8 cellular contexts compared by ENCODE assay signal in the genomic region with DNA sequence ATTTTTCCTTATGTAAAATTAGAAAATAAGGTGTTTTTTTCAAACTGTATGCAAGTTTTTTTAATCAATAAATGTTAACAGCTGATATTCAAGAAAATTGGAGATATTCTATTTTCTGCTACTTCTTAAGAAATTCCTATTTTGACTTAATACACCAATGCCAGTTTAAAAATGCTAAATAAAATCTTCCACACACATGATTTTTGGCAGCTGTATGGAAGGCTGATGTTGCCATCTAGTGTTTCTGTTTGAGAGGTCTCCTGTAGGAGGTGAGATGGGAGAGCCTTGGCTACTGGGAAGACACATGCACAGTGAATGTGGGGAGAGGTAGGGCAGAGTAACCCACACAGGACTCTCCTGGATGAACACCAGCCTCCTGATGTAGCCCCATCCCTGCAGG. TPM values are rescaled to one million over a fixed set of nuclear protein-coding genes. Genes with fewer than 3 reads are reported as not detected.
DNase-seq lines count a peak whose midpoint lies in the region; ATAC-seq and TF ChIP-seq lines count a peak whose summit lies in the region.

No MANE protein-coding gene starts in this region.

- peak; percentile 28 to 63 for ATAC-seq in activated CD4-positive, CD25-positive, alpha-beta regulatory T cell treated with anti-CD3 and anti-CD28 coated beads, Interleukin-2, amount 50 U/mL, for 24 hours
- ATAC-seq in GM21423 (IDR thresholded peaks at IDR 0.05; ENCODE audit: unreplicated experiment), result peak; percentile 84
- peak; percentile 69 to 74 for ATAC-seq in naive thymus-derived CD8-positive, alpha-beta T cell

- no peak overlapping the region for H3K9ac ChIP-seq in Karpas-422 (ENCODE audit: low read length)

- H3K4me3 ChIP-seq in Karpas-422 (ENCODE audit: low read length), result no peak overlapping the region
- no peak overlapping the region for H3K4me3 ChIP-seq in stomach

- no peak for DNase-seq in activated CD4-positive, CD25-positive, alpha-beta regulatory T cell (lab: John Stamatoyannopoulos, UW)
- DNase-seq in Karpas-422, result peak; percentile 66
- DNase-seq in UCSD-AML1 (lab: John Stamatoyannopoulos, UW; ENCODE audit: unreplicated experiment), result peak; percentile 28
- DNase-seq in endothelial cell (ENCODE audit: low spot score), result peak; percentile 42
- DNase-seq in naive thymus-derived CD8-positive, alpha-beta T cell, result peak in 7 of 10 donors; percentile 22 to 57 (median 34)
- no peak for DNase-seq in stomach

- no peak for TF ChIP-seq EP300 in stomach (IDR thresholded peaks at IDR 0.05)

- no peak overlapping the region for H2AFZ ChIP-seq in Karpas-422 (ENCODE audit: low read length)

- H3K36me3 Mint-ChIP-seq in endothelial cell (ENCODE audit: low read depth, unreplicated experiment), result no peaks in the 10 kb centered on the region
- H3K36me3 Mint-ChIP-seq in naive thymus-derived CD8-positive, alpha-beta T cell, result no peaks in the 10 kb centered on the region

- no peaks in the 10 kb centered on the region for H3K27me3 ChIP-seq in Karpas-422 (ENCODE audit: low read length)
- no peaks in the 10 kb centered on the region for H3K27me3 ChIP-seq in stomach

- H3K4me2 ChIP-seq in Karpas-422 (ENCODE audit: low read depth, low read length, poor library complexity, severe bottlenecking), result no peak overlapping the region

- H3K9me3 Mint-ChIP-seq in endothelial cell (ENCODE audit: unreplicated experiment), result no peaks in the 10 kb centered on the region
- no peaks in the 10 kb centered on the region for H3K9me3 Mint-ChIP-seq in naive thymus-derived CD8-positive, alpha-beta T cell

- POLR2A ChIA-PET in naive thymus-derived CD8-positive, alpha-beta T cell (lab: Charles Lee), result interaction anchor here (0.7 to 2.3 kb wide), 2 partner anchors 97 to 114 kb away, joined by 3 to 7 read pairs; no protein-coding TSS in a partner anchor

- no peak overlapping the region for H3K27ac ChIP-seq in Karpas-422 (ENCODE audit: low read length)
- H3K27ac ChIP-seq in stomach, result no peak overlapping the region

- H4K20me1 ChIP-seq in Karpas-422 (ENCODE audit: insufficient read depth, low read depth, low read length), result no peaks in the 10 kb centered on the region

- no peaks in the 10 kb centered on the region for H3K9me2 ChIP-seq in Karpas-422 (replicated peaks; ENCODE audit: insufficient read depth, low read length)

- peaks cover 5% of the 10 kb centered on the region for H3K27me3 Mint-ChIP-seq in endothelial cell (ENCODE audit: unreplicated experiment)
- peaks cover 2 to 12% (median 6%) of the 10 kb centered on the region in 5 donors for H3K27me3 Mint-ChIP-seq in naive thymus-derived CD8-positive, alpha-beta T cell

- H3K4me3 Mint-ChIP-seq in endothelial cell (ENCODE audit: unreplicated experiment), result no peak overlapping the region
- no peak overlapping the region for H3K4me3 Mint-ChIP-seq in naive thymus-derived CD8-positive, alpha-beta T cell

- H3K9me3 ChIP-seq in Karpas-422 (ENCODE audit: low read length) (no peaks in the 10 kb centered on the region), stomach (no peaks in the 10 kb centered on the region)

- TF ChIP-seq CTCF in endothelial cell (IDR thresholded peaks at IDR 0.05; ENCODE audit: unreplicated experiment), result peak; percentile 21
- TF ChIP-seq CTCF in stomach (IDR thresholded peaks at IDR 0.05), result peak in 2 of 7 experiments; percentile 13 to 55

- peaks cover 7% of the 10 kb centered on the region for H3K4me1 Mint-ChIP-seq in endothelial cell (ENCODE audit: unreplicated experiment)
- H3K4me1 Mint-ChIP-seq in naive thymus-derived CD8-positive, alpha-beta T cell, result no peaks in the 10 kb centered on the region

- no peaks in the 10 kb centered on the region for H3K79me2 ChIP-seq in Karpas-422 (ENCODE audit: low read length)

- intact Hi-C loops in stomach (cut with DNase I; ENCODE audit: low total_unique reads), result no loop called here

- H3K36me3 ChIP-seq in Karpas-422 (ENCODE audit: insufficient read depth, low read length) (no peaks in the 10 kb centered on the region), stomach (no peaks in the 10 kb centered on the region)

- H3K4me1 ChIP-seq in Karpas-422 (ENCODE audit: low read length) (no peaks in the 10 kb centered on the region), stomach (no peaks in the 10 kb centered on the region)

- H3K27ac Mint-ChIP-seq in endothelial cell (ENCODE audit: unreplicated experiment), result no peak overlapping the region
- no peak overlapping the region for H3K27ac Mint-ChIP-seq in naive thymus-derived CD8-positive, alpha-beta T cell

- no peak for TF ChIP-seq POLR2A in stomach (IDR thresholded peaks at IDR 0.05)

RNA-seq across cellular contexts. Expression of gene OR2B11, which starts 29.2 kb away (rescaled TPM):
- not detected in 2 replicates for total RNA-seq in Karpas-422 (2014; rRNA removed; shearing (Covaris generic); ENCODE audit: low replicate concordance)
- total RNA-seq in endothelial cell (ENCODE audit: unreplicated experiment) (not detected), stomach (not detected)
- not detected for total RNA-seq in naive thymus-derived CD8-positive, alpha-beta T cell
- not detected for polyA plus RNA-seq in naive thymus-derived CD8-positive, alpha-beta T cell
- polyA plus RNA-seq in stomach, result not detected

RNA-seq across cellular contexts. Expression of gene OR2C3, which starts 49.2 kb away (rescaled TPM):
- total RNA-seq in Karpas-422 (2014; rRNA removed; shearing (Covaris generic); ENCODE audit: low replicate concordance), result not detected in 2 replicates
- total RNA-seq in endothelial cell (ENCODE audit: unreplicated experiment) (not detected), stomach (not detected)
- total RNA-seq in naive thymus-derived CD8-positive, alpha-beta T cell, result not detected
- polyA plus RNA-seq in naive thymus-derived CD8-positive, alpha-beta T cell, result not detected
- not detected for polyA plus RNA-seq in stomach

Comparison
In these comparisons a context has a peak if more than half of its experiments do, and no peak if none do; other contexts are left out.
1. DNase-seq: peak in Karpas-422 (single experiment), UCSD-AML1 (single experiment), endothelial cell (single experiment) and naive thymus-derived CD8-positive, alpha-beta T cell (7 of 10); none in activated CD4-positive, CD25-positive, alpha-beta regulatory T cell (0 of 4) and stomach (single experiment).
2. Peak in every context shown above with its lines, with median percentiles within 50 percentile points of each other: ATAC-seq.